1 cellular context compared by ENCODE assay signal in genomic region chr10:35126530-35127288, GRCh38.
A peak's percentile ranks its signal among the peaks of the same experiment; 100 is the strongest.
TF ChIP-seq lines count a peak whose summit lies in the region.

Gene CREM, plus strand, starts transcription at chr10:35126846. Its CDS starts 10,990 bp downstream, at chr10:35137836.

TF ChIP-seq in HEK293, 187 proteins besides CTCF, POLR2A, EP300 and RAD21 (continued from another document and continues in another):
- TF ChIP-seq ZSCAN18 (tag by site-specific recombination; IDR thresholded peaks at IDR 0.05) = no peak
- TF ChIP-seq ZNF830 (tag by site-specific recombination; IDR thresholded peaks at IDR 0.05; ENCODE audit: low read depth) = no peak
- TF ChIP-seq ZNF391 (tag by site-specific recombination; IDR thresholded peaks at IDR 0.05; ENCODE audit: borderline replicate concordance, low read depth) = peak; percentile 69; the same call in 1 of the 2 replicates
- TF ChIP-seq GLI2 (tag by site-specific recombination; IDR thresholded peaks at IDR 0.05; ENCODE audit: borderline replicate concordance, low read depth) = no peak
- TF ChIP-seq SP3 (tag by site-specific recombination; IDR thresholded peaks at IDR 0.05) = peak; percentile 90
- TF ChIP-seq ZNF114 (tag by site-specific recombination; IDR thresholded peaks at IDR 0.05) = no peak
- TF ChIP-seq ZNF843 (tag by site-specific recombination; IDR thresholded peaks at IDR 0.05) = no peak
- TF ChIP-seq ZNF670 (tag by site-specific recombination; IDR thresholded peaks at IDR 0.05; ENCODE audit: low read depth) = no peak
- TF ChIP-seq KLF10 (tag by site-specific recombination; IDR thresholded peaks at IDR 0.05) = peak; percentile 74; the same call in 1 of the 2 replicates
- TF ChIP-seq ZNF10 (tag by site-specific recombination; IDR thresholded peaks at IDR 0.05) = peak; percentile 57
- no peak for TF ChIP-seq ZNF350 (tag by site-specific recombination; IDR thresholded peaks at IDR 0.05)
- no peak for TF ChIP-seq ZNF488 (tag by site-specific recombination; IDR thresholded peaks at IDR 0.05)
- 0 out of 2 replicates have a peak, but pooled peaks have one; percentile 40 for TF ChIP-seq ZBTB7A (tag by site-specific recombination; IDR thresholded peaks at IDR 0.05; ENCODE audit: low read depth)
- TF ChIP-seq ZSCAN4 (tag by site-specific recombination; IDR thresholded peaks at IDR 0.05) = no peak
- no peak for TF ChIP-seq SALL2 (tag by site-specific recombination; IDR thresholded peaks at IDR 0.05; ENCODE audit: borderline replicate concordance)
- no peak for TF ChIP-seq PRDM1 (tag by site-specific recombination; IDR thresholded peaks at IDR 0.05)
- peak; percentile 41 for TF ChIP-seq ZNF518A (tag by site-specific recombination; conservative IDR thresholded peaks at IDR 0.05; ENCODE audit: low read depth)
- TF ChIP-seq KLF7 (tag by site-specific recombination; IDR thresholded peaks at IDR 0.05; ENCODE audit: borderline replicate concordance) = peak; percentile 75; the same call in 1 of the 2 replicates
- TF ChIP-seq ZNF747 (tag by site-specific recombination; IDR thresholded peaks at IDR 0.05) = no peak
- TF ChIP-seq PBX3 (CRISPR knock-in tag; IDR thresholded peaks at IDR 0.05) = no peak; the same call in 1 of the 2 replicates
- no peak for TF ChIP-seq ZBTB49 (tag by site-specific recombination; IDR thresholded peaks at IDR 0.05; ENCODE audit: low read depth)
- peak; percentile 73 for TF ChIP-seq KLF17 (tag by site-specific recombination; IDR thresholded peaks at IDR 0.05)
- no peak for TF ChIP-seq YY2 (tag by site-specific recombination; IDR thresholded peaks at IDR 0.05)
- TF ChIP-seq KLF16 (tag by site-specific recombination; IDR thresholded peaks at IDR 0.05) = no peak; the same call in 1 of the 2 replicates
- TF ChIP-seq ZNF311 (tag by site-specific recombination; IDR thresholded peaks at IDR 0.05; ENCODE audit: borderline replicate concordance) = no peak
- peak; percentile 29; the same call in 1 of the 2 replicates for TF ChIP-seq GFI1B (tag by site-specific recombination; IDR thresholded peaks at IDR 0.05)
- no peak for TF ChIP-seq ZNF658 (tag by site-specific recombination; IDR thresholded peaks at IDR 0.05)
- no peak for TF ChIP-seq ZNF791 (tag by site-specific recombination; IDR thresholded peaks at IDR 0.05)
- 0 out of 2 replicates have a peak, but pooled peaks have one; percentile 19 for TF ChIP-seq PRDM6 (tag by site-specific recombination; IDR thresholded peaks at IDR 0.05)
- no peak for TF ChIP-seq ZNF354C (tag by site-specific recombination; IDR thresholded peaks at IDR 0.05; ENCODE audit: borderline replicate concordance, low read depth)
- TF ChIP-seq ZNF48 (tag by site-specific recombination; IDR thresholded peaks at IDR 0.05) = no peak
- TF ChIP-seq ZNF341 (tag by site-specific recombination; IDR thresholded peaks at IDR 0.05; ENCODE audit: low read depth) = no peak
- peak; percentile 58 for TF ChIP-seq ZNF580 (tag by site-specific recombination; IDR thresholded peaks at IDR 0.05)
- no peak for TF ChIP-seq ZNF280D (tag by site-specific recombination; IDR thresholded peaks at IDR 0.05)
- no peak for TF ChIP-seq ZNF202 (tag by site-specific recombination; IDR thresholded peaks at IDR 0.05; ENCODE audit: borderline replicate concordance)
- TF ChIP-seq ZNF175 (tag by site-specific recombination; IDR thresholded peaks at IDR 0.05) = no peak
- no peak for TF ChIP-seq TCF7L2 (IDR thresholded peaks at IDR 0.05; ENCODE audit: borderline replicate concordance, low read depth, low read length)
- TF ChIP-seq HOXD13 (CRISPR knock-in tag; IDR thresholded peaks at IDR 0.05; ENCODE audit: borderline replicate concordance) = no peak
- TF ChIP-seq ZNF362 (tag by site-specific recombination; IDR thresholded peaks at IDR 0.05) = peak; percentile 99
- peak; percentile 84 for TF ChIP-seq ZFP37 (tag by site-specific recombination; IDR thresholded peaks at IDR 0.05)
- no peak for TF ChIP-seq ZNF16 (tag by site-specific recombination; IDR thresholded peaks at IDR 0.05; ENCODE audit: low read depth)
